ENCODE assay signal across 1 cellular context in the genomic region with DNA sequence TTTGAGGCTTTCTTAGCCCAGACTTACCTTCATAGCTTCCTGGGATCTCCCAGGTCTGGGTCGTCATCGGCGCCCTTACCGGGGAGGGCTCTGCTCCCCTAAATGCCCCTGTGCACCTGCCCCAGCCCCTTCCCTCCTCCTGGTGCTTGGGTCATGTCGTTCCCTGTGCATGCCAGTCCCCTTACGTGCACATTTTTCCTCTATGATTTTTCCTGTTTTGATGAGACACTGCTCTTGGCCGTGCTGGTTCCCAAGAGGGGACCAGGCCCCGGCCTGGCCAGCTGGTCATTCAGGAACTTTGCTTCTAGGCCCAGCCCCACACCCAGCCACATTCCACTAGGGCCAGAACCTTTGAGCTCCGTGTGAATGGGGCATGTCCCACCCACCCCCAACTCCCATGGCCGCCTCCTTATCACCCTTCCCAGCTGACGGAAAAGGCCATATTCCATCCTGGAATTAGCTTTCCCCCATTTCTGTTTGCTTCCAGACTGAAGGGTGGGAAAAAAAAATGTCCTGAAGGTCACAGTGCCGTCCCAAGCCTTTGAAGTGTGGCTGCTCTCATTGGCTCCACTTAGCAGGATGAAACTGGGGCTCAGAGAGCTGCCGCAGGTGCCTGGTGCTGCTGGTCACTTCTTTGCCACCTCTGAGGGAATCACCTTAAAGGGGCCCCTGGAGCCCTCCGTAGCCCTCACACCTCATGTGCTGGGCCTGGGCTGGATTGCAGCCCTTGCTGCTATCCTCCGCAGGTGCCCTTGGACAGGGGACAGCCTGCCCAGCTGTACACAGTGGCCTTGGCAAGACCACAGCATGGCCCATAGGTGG.
TF ChIP-seq lines count a peak whose summit lies in the region.

No MANE protein-coding gene starts in this region.

TF ChIP-seq in HepG2, 621 proteins besides CTCF, POLR2A, EP300 and RAD21 (continued from another document and continues in another):
- TF ChIP-seq USF2 (IDR thresholded peaks at IDR 0.05; ENCODE audit: low read depth, low read length) (no peak), USF2 (CRISPR knock-in tag; IDR thresholded peaks at IDR 0.05; ENCODE audit: borderline replicate concordance) (no peak), SNAPC2 (CRISPR knock-in tag; IDR thresholded peaks at IDR 0.05) (no peak), SRF (IDR thresholded peaks at IDR 0.05; ENCODE audit: low read depth, low read length) (peak; percentile 73; the same call in 1 of the 2 replicates), DRAP1 (CRISPR knock-in tag; IDR thresholded peaks at IDR 0.05) (peak; percentile 46), SP140L (CRISPR knock-in tag; IDR thresholded peaks at IDR 0.05; ENCODE audit: borderline replicate concordance) (no peak), ZNF839 (CRISPR knock-in tag; IDR thresholded peaks at IDR 0.05; ENCODE audit: borderline replicate concordance) (no peak), HMG20A (CRISPR knock-in tag; IDR thresholded peaks at IDR 0.05; ENCODE audit: borderline replicate concordance) (peak; percentile 78), PAWR (CRISPR knock-in tag; IDR thresholded peaks at IDR 0.05; ENCODE audit: borderline replicate concordance) (0 out of 2 replicates have a peak, but pooled peaks have one; percentile 25), ZNF446 (CRISPR knock-in tag; IDR thresholded peaks at IDR 0.05) (no peak), KLF9 (CRISPR knock-in tag; IDR thresholded peaks at IDR 0.05; ENCODE audit: low read depth) (no peak), SP2 (CRISPR knock-in tag; IDR thresholded peaks at IDR 0.05) (no peak), ZNF672 (CRISPR knock-in tag; IDR thresholded peaks at IDR 0.05) (no peak), BRD4 (CRISPR knock-in tag; IDR thresholded peaks at IDR 0.05) (peak; percentile 20; the same call in 1 of the 2 replicates), ZNF33A (CRISPR knock-in tag; IDR thresholded peaks at IDR 0.05; ENCODE audit: borderline replicate concordance) (0 out of 2 replicates have a peak, but pooled peaks have one; percentile 39), U2AF2 (IDR thresholded peaks at IDR 0.05; ENCODE audit: low read depth, low read length) (no peak), ZNF24 (IDR thresholded peaks at IDR 0.05) (no peak), ZNF431 (CRISPR knock-in tag; IDR thresholded peaks at IDR 0.05; ENCODE audit: borderline replicate concordance, low read depth) (no peak), FOXJ3 (CRISPR knock-in tag; IDR thresholded peaks at IDR 0.05; ENCODE audit: borderline replicate concordance) (no peak; the same call in 1 of the 2 replicates), ZNF660 (CRISPR knock-in tag; IDR thresholded peaks at IDR 0.05; ENCODE audit: borderline replicate concordance, low read depth) (no peak), ZNF12 (CRISPR knock-in tag; IDR thresholded peaks at IDR 0.05) (no peak; the same call in 1 of the 2 replicates), SALL2 (CRISPR knock-in tag; IDR thresholded peaks at IDR 0.05) (0 out of 2 replicates have a peak, but pooled peaks have one; percentile 62), HNF4G (IDR thresholded peaks at IDR 0.05; ENCODE audit: borderline replicate concordance, low read depth, low read length) (peak; percentile 96), HNF4G (CRISPR knock-in tag; IDR thresholded peaks at IDR 0.05; ENCODE audit: borderline replicate concordance, low read depth) (peak; percentile 90; the same call in 1 of the 2 replicates), TBL1XR1 (IDR thresholded peaks at IDR 0.05; ENCODE audit: borderline replicate concordance, low read length, partially characterized antibody) (peak; percentile 33), NR2F6 (IDR thresholded peaks at IDR 0.05) (peak; percentile 92), NR2F6 (CRISPR knock-in tag; IDR thresholded peaks at IDR 0.05) (peak; percentile 96), MAF1 (CRISPR knock-in tag; IDR thresholded peaks at IDR 0.05; ENCODE audit: borderline replicate concordance) (no peak), ZNF3 (CRISPR knock-in tag; IDR thresholded peaks at IDR 0.05) (no peak), YY1 (IDR thresholded peaks at IDR 0.05; ENCODE audit: insufficient read depth, insufficient replicate concordance, low read depth, low read length) (peak; percentile 87), MED8 (CRISPR knock-in tag; IDR thresholded peaks at IDR 0.05; ENCODE audit: insufficient replicate concordance) (peak; percentile 93)
- TF ChIP-seq, protein P1, sequence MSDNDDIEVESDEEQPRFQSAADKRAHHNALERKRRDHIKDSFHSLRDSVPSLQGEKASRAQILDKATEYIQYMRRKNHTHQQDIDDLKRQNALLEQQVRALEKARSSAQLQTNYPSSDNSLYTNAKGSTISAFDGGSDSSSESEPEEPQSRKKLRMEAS (IDR thresholded peaks at IDR 0.05), result no peak
- TF ChIP-seq, protein P2, sequence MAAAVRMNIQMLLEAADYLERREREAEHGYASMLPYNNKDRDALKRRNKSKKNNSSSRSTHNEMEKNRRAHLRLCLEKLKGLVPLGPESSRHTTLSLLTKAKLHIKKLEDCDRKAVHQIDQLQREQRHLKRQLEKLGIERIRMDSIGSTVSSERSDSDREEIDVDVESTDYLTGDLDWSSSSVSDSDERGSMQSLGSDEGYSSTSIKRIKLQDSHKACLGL (CRISPR knock-in tag; IDR thresholded peaks at IDR 0.05), result no peak
- TF ChIP-seq, protein P3, sequence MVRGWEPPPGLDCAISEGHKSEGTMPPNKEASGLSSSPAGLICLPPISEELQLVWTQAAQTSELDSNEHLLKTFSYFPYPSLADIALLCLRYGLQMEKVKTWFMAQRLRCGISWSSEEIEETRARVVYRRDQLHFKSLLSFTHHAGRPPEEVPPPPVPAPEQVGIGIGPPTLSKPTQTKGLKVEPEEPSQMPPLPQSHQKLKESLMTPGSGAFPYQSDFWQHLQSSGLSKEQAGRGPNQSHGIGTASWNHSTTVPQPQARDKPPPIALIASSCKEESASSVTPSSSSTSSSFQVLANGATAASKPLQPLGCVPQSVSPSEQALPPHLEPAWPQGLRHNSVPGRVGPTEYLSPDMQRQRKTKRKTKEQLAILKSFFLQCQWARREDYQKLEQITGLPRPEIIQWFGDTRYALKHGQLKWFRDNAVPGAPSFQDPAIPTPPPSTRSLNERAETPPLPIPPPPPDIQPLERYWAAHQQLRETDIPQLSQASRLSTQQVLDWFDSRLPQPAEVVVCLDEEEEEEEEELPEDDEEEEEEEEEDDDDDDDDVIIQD (CRISPR knock-in tag; IDR thresholded peaks at IDR 0.05; ENCODE audit: low read depth), result peak; percentile 37; the same call in 1 of the 2 replicates
- TF ChIP-seq, protein P4, sequence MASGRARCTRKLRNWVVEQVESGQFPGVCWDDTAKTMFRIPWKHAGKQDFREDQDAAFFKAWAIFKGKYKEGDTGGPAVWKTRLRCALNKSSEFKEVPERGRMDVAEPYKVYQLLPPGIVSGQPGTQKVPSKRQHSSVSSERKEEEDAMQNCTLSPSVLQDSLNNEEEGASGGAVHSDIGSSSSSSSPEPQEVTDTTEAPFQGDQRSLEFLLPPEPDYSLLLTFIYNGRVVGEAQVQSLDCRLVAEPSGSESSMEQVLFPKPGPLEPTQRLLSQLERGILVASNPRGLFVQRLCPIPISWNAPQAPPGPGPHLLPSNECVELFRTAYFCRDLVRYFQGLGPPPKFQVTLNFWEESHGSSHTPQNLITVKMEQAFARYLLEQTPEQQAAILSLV (CRISPR knock-in tag; IDR thresholded peaks at IDR 0.05; ENCODE audit: borderline replicate concordance), result no peak; the same call in 1 of the 2 replicates
- TF ChIP-seq, protein P5, sequence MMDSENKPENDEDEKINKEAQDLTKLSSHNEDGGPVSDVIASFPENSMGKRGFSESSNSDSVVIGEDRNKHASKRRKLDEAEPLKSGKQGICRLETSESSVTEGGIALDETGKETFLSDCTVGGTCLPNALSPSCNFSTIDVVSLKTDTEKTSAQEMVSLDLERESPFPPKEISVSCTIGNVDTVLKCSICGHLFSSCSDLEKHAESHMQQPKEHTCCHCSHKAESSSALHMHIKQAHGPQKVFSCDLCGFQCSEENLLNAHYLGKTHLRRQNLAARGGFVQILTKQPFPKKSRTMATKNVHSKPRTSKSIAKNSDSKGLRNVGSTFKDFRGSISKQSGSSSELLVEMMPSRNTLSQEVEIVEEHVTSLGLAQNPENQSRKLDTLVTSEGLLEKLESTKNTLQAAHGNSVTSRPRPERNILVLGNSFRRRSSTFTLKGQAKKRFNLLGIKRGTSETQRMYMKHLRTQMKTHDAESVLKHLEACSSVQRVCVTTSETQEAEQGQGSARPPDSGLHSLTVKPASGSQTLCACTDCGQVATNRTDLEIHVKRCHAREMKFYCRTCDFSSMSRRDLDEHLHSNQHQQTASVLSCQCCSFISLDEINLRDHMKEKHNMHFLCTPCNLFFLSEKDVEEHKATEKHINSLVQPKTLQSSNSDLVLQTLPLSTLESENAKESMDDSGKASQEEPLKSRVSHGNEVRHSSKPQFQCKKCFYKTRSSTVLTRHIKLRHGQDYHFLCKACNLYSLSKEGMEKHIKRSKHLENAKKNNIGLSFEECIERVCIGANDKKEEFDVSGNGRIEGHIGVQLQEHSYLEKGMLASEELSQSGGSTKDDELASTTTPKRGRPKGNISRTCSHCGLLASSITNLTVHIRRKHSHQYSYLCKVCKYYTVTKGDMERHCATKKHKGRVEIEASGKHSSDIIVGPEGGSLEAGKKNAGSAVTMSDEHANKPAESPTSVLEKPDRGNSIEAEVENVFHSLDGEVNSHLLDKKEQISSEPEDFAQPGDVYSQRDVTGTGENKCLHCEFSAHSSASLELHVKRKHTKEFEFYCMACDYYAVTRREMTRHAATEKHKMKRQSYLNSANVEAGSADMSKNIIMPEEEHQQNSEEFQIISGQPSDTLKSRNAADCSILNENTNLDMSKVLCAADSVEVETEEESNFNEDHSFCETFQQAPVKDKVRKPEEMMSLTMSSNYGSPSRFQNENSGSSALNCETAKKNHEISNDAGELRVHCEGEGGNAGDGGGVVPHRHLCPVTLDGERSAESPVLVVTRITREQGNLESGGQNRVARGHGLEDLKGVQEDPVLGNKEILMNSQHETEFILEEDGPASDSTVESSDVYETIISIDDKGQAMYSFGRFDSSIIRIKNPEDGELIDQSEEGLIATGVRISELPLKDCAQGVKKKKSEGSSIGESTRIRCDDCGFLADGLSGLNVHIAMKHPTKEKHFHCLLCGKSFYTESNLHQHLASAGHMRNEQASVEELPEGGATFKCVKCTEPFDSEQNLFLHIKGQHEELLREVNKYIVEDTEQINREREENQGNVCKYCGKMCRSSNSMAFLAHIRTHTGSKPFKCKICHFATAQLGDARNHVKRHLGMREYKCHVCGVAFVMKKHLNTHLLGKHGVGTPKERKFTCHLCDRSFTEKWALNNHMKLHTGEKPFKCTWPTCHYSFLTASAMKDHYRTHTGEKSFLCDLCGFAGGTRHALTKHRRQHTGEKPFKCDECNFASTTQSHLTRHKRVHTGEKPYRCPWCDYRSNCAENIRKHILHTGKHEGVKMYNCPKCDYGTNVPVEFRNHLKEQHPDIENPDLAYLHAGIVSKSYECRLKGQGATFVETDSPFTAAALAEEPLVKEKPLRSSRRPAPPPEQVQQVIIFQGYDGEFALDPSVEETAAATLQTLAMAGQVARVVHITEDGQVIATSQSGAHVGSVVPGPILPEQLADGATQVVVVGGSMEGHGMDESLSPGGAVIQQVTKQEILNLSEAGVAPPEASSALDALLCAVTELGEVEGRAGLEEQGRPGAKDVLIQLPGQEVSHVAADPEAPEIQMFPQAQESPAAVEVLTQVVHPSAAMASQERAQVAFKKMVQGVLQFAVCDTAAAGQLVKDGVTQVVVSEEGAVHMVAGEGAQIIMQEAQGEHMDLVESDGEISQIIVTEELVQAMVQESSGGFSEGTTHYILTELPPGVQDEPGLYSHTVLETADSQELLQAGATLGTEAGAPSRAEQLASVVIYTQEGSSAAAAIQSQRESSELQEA (CRISPR knock-in tag; IDR thresholded peaks at IDR 0.05; ENCODE audit: not compliant biosample characterization), result no peak
- TF ChIP-seq, protein P6, sequence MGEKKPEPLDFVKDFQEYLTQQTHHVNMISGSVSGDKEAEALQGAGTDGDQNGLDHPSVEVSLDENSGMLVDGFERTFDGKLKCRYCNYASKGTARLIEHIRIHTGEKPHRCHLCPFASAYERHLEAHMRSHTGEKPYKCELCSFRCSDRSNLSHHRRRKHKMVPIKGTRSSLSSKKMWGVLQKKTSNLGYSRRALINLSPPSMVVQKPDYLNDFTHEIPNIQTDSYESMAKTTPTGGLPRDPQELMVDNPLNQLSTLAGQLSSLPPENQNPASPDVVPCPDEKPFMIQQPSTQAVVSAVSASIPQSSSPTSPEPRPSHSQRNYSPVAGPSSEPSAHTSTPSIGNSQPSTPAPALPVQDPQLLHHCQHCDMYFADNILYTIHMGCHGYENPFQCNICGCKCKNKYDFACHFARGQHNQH (CRISPR knock-in tag; IDR thresholded peaks at IDR 0.05), result peak; percentile 26; the same call in 1 of the 2 replicates
- TF ChIP-seq, protein P7, sequence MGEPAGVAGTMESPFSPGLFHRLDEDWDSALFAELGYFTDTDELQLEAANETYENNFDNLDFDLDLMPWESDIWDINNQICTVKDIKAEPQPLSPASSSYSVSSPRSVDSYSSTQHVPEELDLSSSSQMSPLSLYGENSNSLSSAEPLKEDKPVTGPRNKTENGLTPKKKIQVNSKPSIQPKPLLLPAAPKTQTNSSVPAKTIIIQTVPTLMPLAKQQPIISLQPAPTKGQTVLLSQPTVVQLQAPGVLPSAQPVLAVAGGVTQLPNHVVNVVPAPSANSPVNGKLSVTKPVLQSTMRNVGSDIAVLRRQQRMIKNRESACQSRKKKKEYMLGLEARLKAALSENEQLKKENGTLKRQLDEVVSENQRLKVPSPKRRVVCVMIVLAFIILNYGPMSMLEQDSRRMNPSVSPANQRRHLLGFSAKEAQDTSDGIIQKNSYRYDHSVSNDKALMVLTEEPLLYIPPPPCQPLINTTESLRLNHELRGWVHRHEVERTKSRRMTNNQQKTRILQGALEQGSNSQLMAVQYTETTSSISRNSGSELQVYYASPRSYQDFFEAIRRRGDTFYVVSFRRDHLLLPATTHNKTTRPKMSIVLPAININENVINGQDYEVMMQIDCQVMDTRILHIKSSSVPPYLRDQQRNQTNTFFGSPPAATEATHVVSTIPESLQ (CRISPR knock-in tag; conservative IDR thresholded peaks at IDR 0.05), result no peak
